8 cellular contexts compared by ENCODE assay signal in genomic region chr12:122023339-122024131, GRCh38. TPM values are rescaled to one million over a fixed set of nuclear protein-coding genes. Genes with fewer than 3 reads are reported as not detected.
DNase-seq lines count a peak whose midpoint lies in the region; ATAC-seq, FAIRE-seq and TF ChIP-seq lines count a peak whose summit lies in the region.

No MANE protein-coding gene starts in this region.

- no peak for FAIRE-seq in D721Med (lab: Jason Lieb, UNC)

- no peaks in the 10 kb centered on the region for H3K36me3 ChIP-seq in spleen

- CTCF ChIA-PET in RWPE1 (lab: Yijun Ruan, JAX), result interaction anchor here (0.5 to 1.2 kb wide), 4 partner anchors 9 to 1434 kb away, joined by 3 to 6 read pairs (median 3); no protein-coding TSS in a partner anchor

- no peak for ATAC-seq in GM19035 (IDR thresholded peaks at IDR 0.05; ENCODE audit: unreplicated experiment)

- H3K27me3 ChIP-seq in spleen (replicated peaks in 1 of 7), result peaks cover 0 to 35% (median 6%) of the 10 kb centered on the region in 7 donors

- no peak for TF ChIP-seq CTCF in D721Med (IDR thresholded peaks at IDR 0.05; ENCODE audit: insufficient read depth, missing control alignments)
- TF ChIP-seq CTCF in RWPE1 (conservative IDR thresholded peaks at IDR 0.05; ENCODE audit: low read depth), result no peak
- no peak for TF ChIP-seq CTCF in spleen (IDR thresholded peaks at IDR 0.05 in 8 of 11, conservative IDR thresholded peaks at IDR 0.05 in 3 of 11)

- DNase-seq in D721Med (ENCODE audit: insufficient read length, low spot score) (peak; percentile 54), HPDE6-E6E7 (ENCODE audit: extremely low spot score) (peak; percentile 63), RWPE1 (ENCODE audit: low spot score) (peak; percentile 57), dermis microvascular lymphatic vessel endothelial cell (ENCODE audit: low read depth in 2 of 2) (peak; percentile 57 to 88), kidney tubule cell (ENCODE audit: low spot score) (peak; percentile 69), spleen (peak; percentile 79), H4 (ENCODE audit: low spot score) (no peak)

- H3K27ac ChIP-seq in RWPE1 (peak overlapping the region; percentile 93), spleen (peak overlapping the region; percentile 58 to 83 (median 82))

- WGBS in spleen, 5 donors, result 10 to 17% (median 16%) methylated on average over 30 to 43 of the region's 43 CpGs

- POLR2A ChIA-PET in RWPE1 (lab: Yijun Ruan, JAX; ENCODE audit: low non-redundant PET), result no interaction called here

- H3K4me1 ChIP-seq in spleen, result peaks cover 0 to 73% (median 36%) of the 10 kb centered on the region in 6 donors

- peaks cover 0 to 7% (median 2%) of the 10 kb centered on the region in 8 donors for H3K9me3 ChIP-seq in spleen

- intact Hi-C loops in spleen (cut with DNase I; ENCODE audit: low total_unique reads), result no loop called here

- peak overlapping the region; percentile 49 to 86 (median 64) for H3K4me3 ChIP-seq in spleen

- no peak for TF ChIP-seq POLR2A in spleen (IDR thresholded peaks at IDR 0.05)

RNA-seq across cellular contexts. Expression of gene BCL7A, which starts 1.9 kb away (rescaled TPM):
- total RNA-seq in dermis microvascular lymphatic vessel endothelial cell (6.0 and 9.6 TPM in 2 replicates), spleen (10 to 100 TPM in 1 of 7 donors, 1 to 10 TPM in 6; 4.2 to 10.1 (median 8.1) TPM)
- polyA plus RNA-seq in spleen, result 1 to 10 TPM; 2.5 to 4.8 (median 3.8) TPM
- total RNA-seq in H4 (2014; rRNA removed; shearing (Covaris generic)), result 1.5 and 1.8 TPM in 2 replicates

RNA-seq across cellular contexts. Expression of gene MLXIP, which starts 55.0 kb away (rescaled TPM):
- total RNA-seq in dermis microvascular lymphatic vessel endothelial cell, result 18.4 and 31.1 TPM in 2 replicates
- 10 to 100 TPM; 56.1 to 97.1 (median 79.7) TPM for total RNA-seq in spleen
- 10 to 100 TPM in 2 of 3 donors, 1 to 10 TPM in 1; 7.8 to 28.3 (median 11.5) TPM for polyA plus RNA-seq in spleen
- 4.3 and 5.0 TPM in 2 replicates for total RNA-seq in H4 (2014; rRNA removed; shearing (Covaris generic))
